Comparison of ENCODE assay signal across 11 cellular contexts in the genomic region with DNA sequence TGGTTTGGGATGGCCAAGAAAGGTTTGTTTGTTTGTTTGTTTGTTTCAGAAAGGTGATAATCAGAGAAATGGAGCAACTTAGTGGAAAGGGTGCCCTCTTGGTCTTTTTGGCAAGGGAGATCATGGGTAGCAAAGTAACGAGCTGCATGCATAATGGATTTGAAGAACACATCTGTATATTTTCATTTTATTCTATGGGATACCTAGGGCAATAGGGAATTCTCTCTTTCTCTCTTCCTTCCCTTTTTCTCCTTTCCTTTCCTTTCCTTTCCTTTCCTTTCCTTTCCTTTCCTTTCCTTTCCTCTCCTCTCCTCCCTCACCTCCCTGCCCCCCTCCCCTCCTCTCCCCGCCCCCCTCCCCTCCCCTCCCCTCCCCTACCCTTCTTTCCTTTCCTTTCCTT.
"Had no signal": no experiment of that assay in that cellular context is flagged by ENCODE, and none has a peak within 500 bp of the region (broad histone marks: within the 10 kb centered on the region; RNA-seq: fewer than 3 reads in every experiment).

No MANE protein-coding gene starts in this region.

- H3K4me3 ChIP-seq: GM23248, GM23338, HAP-1 had no signal

- H3K9me3 ChIP-seq: HAP-1 had no signal

- DNase-seq: GM23248, GOT3, H7, H9, HCEC 1CT, HFFc6 had no signal

- H3K4me1 ChIP-seq: HAP-1 had no signal

- FAIRE-seq: H1, H54 had no signal

- H2AFZ ChIP-seq: GM23248, GM23338 had no signal

- H3K27ac ChIP-seq: GM23248 had no signal

- ATAC-seq: GM23338, HCT116 had no signal

- H3K4me2 ChIP-seq: GM23338 had no signal

- H3K36me3 ChIP-seq: HAP-1 had no signal

- H3K9ac ChIP-seq: GM23248 had no signal
